In genomic region chr4:54099287-54099958, GRCh38 we compare ENCODE assay signal across 9 cellular contexts. TPM values are rescaled to one million over a fixed set of nuclear protein-coding genes. Genes with fewer than 3 reads are reported as not detected.
DNase-seq lines count a peak whose midpoint lies in the region; ATAC-seq and TF ChIP-seq lines count a peak whose summit lies in the region.
"Had no signal": no experiment of that assay in that cellular context is flagged by ENCODE, and none has a peak within 500 bp of the region (broad histone marks: within the 10 kb centered on the region; RNA-seq: fewer than 3 reads in every experiment).

No MANE protein-coding gene starts in this region.

- no peaks in the 10 kb centered on the region for H3K9me3 ChIP-seq in BE2C
- no peaks in the 10 kb centered on the region for H3K9me3 ChIP-seq in HUES48 (ENCODE audit: control insufficient read depth, insufficient read depth, low read length)
- H3K9me3 ChIP-seq in breast epithelium: no peaks in the 10 kb centered on the region

- peaks cover 99% of the 10 kb centered on the region for H3K27me3 Mint-ChIP-seq in mesothelial cell of epicardium (ENCODE audit: low read depth)

- H3K4me1 ChIP-seq in BE2C (no peaks in the 10 kb centered on the region), HUES48 (ENCODE audit: control insufficient read depth, insufficient read depth, low read length) (peaks cover 81% of the 10 kb centered on the region), breast epithelium (peaks cover 9 to 12% of the 10 kb centered on the region in 2 donors)

- H3K36me3 Mint-ChIP-seq in mesothelial cell of epicardium: no peaks in the 10 kb centered on the region

- intact Hi-C loops in breast epithelium (cut with DNase I; ENCODE audit: low total_unique reads): no loop called here

- no peak overlapping the region for H3K27ac Mint-ChIP-seq in mesothelial cell of epicardium

- H3K9me3 Mint-ChIP-seq in mesothelial cell of epicardium: no peaks in the 10 kb centered on the region

- DNase-seq in BE2C (no peak), breast epithelium (ENCODE audit: low spot score in 2 of 2) (no peak), mesothelial cell of epicardium (ENCODE audit: low spot score in 2 of 2, unreplicated experiment in 2 of 2) (no peak), GF-D8 (lab: John Stamatoyannopoulos, UW) (no peak), pons (ENCODE audit: low spot score) (no peak)

- H3K4me3 Mint-ChIP-seq in mesothelial cell of epicardium: peak overlapping the region; percentile 55

- no peak overlapping the region for H3K27ac ChIP-seq in HUES48 (ENCODE audit: low read depth, low read length)
- H3K27ac ChIP-seq in breast epithelium: no peak overlapping the region

- TF ChIP-seq CTCF in BE2C (IDR thresholded peaks at IDR 0.05; ENCODE audit: low read depth, low read length) (no peak), breast epithelium (IDR thresholded peaks at IDR 0.05) (no peak), mesothelial cell of epicardium (IDR thresholded peaks at IDR 0.05; ENCODE audit: unreplicated experiment) (no peak)

- H3K4me3 ChIP-seq in BE2C (ENCODE audit: low read depth, low read length): peak overlapping the region; percentile 53
- H3K4me3 ChIP-seq in HUES48 (ENCODE audit: low read depth, low read length): peak overlapping the region; percentile 51
- H3K4me3 ChIP-seq in breast epithelium: peak overlapping the region; percentile 17 to 72 (median 50)

- ATAC-seq in HG03442 (IDR thresholded peaks at IDR 0.05; ENCODE audit: unreplicated experiment) (no peak), GM18505 (IDR thresholded peaks at IDR 0.05; ENCODE audit: unreplicated experiment) (no peak)

- TF ChIP-seq POLR2A in breast epithelium (IDR thresholded peaks at IDR 0.05) (no peak), GM18505 (IDR thresholded peaks at IDR 0.05; ENCODE audit: borderline replicate concordance, extremely low read depth, insufficient read depth, insufficient read length) (no peak)

- H3K4me1 Mint-ChIP-seq in mesothelial cell of epicardium: peaks cover 21% of the 10 kb centered on the region

- no peaks in the 10 kb centered on the region for H3K36me3 ChIP-seq in BE2C
- no peaks in the 10 kb centered on the region for H3K36me3 ChIP-seq in HUES48 (ENCODE audit: control insufficient read depth, insufficient read depth, low read length)
- no peaks in the 10 kb centered on the region for H3K36me3 ChIP-seq in breast epithelium

- peaks cover 72% of the 10 kb centered on the region for H3K27me3 ChIP-seq in BE2C
- peaks cover 100% of the 10 kb centered on the region for H3K27me3 ChIP-seq in HUES48 (ENCODE audit: control insufficient read depth, insufficient read depth, low read length)
- H3K27me3 ChIP-seq in breast epithelium: peaks cover 2 to 79% of the 10 kb centered on the region in 2 donors

- no peak overlapping the region for H3K9ac ChIP-seq in HUES48 (ENCODE audit: low read depth, low read length)

RNA-seq across cellular contexts. Expression of gene GSX2, which starts 0.5 kb away (rescaled TPM):
- polyA plus RNA-seq in BE2C (2012; ENCODE audit: insufficient read depth, insufficient read length, low read depth): not detected
- not detected for total RNA-seq in breast epithelium
- not detected in 3 replicates for total RNA-seq in mesothelial cell of epicardium
- total RNA-seq: dermis blood vessel endothelial cell had no signal

RNA-seq across cellular contexts. Expression of gene CHIC2, which starts 35.0 kb away (rescaled TPM):
- 9.0 TPM for polyA plus RNA-seq in BE2C (2012; ENCODE audit: insufficient read depth, insufficient read length, low read depth)
- 10 to 100 TPM; 33.9 to 71.4 (median 47.5) TPM for total RNA-seq in breast epithelium
- 20.1 to 23.3 TPM (median 21.8 TPM) in 3 replicates for total RNA-seq in mesothelial cell of epicardium
